Comparison of ENCODE assay signal across 19 cellular contexts in genomic region chr19:33005440-33005839, GRCh38. TPM values are rescaled to one million over a fixed set of nuclear protein-coding genes. Genes with fewer than 3 reads are reported as not detected.
DNase-seq lines count a peak whose midpoint lies in the region; ATAC-seq lines count a peak whose summit lies in the region.
"Had no signal": no experiment of that assay in that cellular context is flagged by ENCODE, and none has a peak within 500 bp of the region (broad histone marks: within the 10 kb centered on the region; RNA-seq: fewer than 3 reads in every experiment).

No MANE protein-coding gene starts in this region.

- DNase-seq in COLO668 (lab: John Stamatoyannopoulos, UW; ENCODE audit: unreplicated experiment) (peak; percentile 18), LoVo (ENCODE audit: low spot score) (peak; percentile 12), NCI-H345 (lab: John Stamatoyannopoulos, UW) (peak; percentile 93), SHP77 treated with DMSO at 0.1 percent for 48 hours (lab: John Stamatoyannopoulos, UW) (no peak)
- DNase-seq: ACHN; activated CD4-positive, alpha-beta T cell treated with anti-CD3 and anti-CD28 coated beads, Interleukin-2, amount 50 U/mL, for 4 hours; activated naive CD8-positive, alpha-beta T cell treated with anti-CD3 and anti-CD28 coated beads, Interleukin-2, amount 10 ng/mL, durations not matched to agents 7 days and 5 days; activated T-cell treated with anti-CD3 and anti-CD28 coated beads, Interleukin-2, amount 50 U/mL, for 4 hours; CD4-positive, alpha-beta memory T cell; HFFc6; left lung; NCI-H1694; SHP77; spleen; stimulated activated naive CD4-positive, alpha-beta T cell had no signal

- peak; percentile 36 for ATAC-seq in esophagus mucosa
- no peak for ATAC-seq in HG03280 (IDR thresholded peaks at IDR 0.05; ENCODE audit: unreplicated experiment)
- ATAC-seq in GM21825 (IDR thresholded peaks at IDR 0.05; ENCODE audit: unreplicated experiment) = no peak
- no peak for ATAC-seq in GM21528 (IDR thresholded peaks at IDR 0.05; ENCODE audit: low FRiP score, unreplicated experiment)
- ATAC-seq: activated T-cell treated with anti-CD3 and anti-CD28 coated beads, Interleukin-2, amount 50 U/mL, for 4 hours; left lung had no signal

RNA-seq across cellular contexts. Expression of gene FAAP24, which starts 33.4 kb away (rescaled TPM):
- 3.8 TPM for total RNA-seq in esophagus mucosa

RNA-seq across cellular contexts. Expression of gene CEP89, which starts 33.7 kb away (rescaled TPM):
- 8.3 TPM for total RNA-seq in esophagus mucosa

RNA-seq across cellular contexts. Expression of gene RHPN2, which starts 59.2 kb away (rescaled TPM):
- total RNA-seq in esophagus mucosa = 0.84 TPM
